Comparison of ENCODE assay signal across 24 cellular contexts in the genomic region with DNA sequence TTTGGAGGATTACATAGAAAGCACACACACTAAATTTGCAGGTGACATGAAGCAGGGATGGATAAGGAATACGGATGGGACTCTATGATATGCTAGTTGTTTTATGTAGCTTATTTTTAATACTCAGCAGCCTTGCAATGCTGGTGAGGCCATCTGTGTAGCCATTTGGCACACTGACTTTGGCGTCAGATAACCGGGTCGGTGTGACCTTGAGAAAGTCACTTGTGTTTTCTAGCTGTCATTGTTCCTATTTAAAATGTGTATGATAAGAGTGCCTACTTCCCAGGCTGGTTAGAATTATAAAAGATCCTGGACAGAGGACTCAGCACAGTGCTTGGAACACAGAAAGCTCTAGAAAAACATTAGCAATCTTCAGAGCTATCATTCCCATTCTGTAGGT.
"Had no signal": no experiment of that assay in that cellular context is flagged by ENCODE, and none has a peak within 500 bp of the region (broad histone marks: within the 10 kb centered on the region; RNA-seq: fewer than 3 reads in every experiment).

No MANE protein-coding gene starts in this region.

- H3K36me3 ChIP-seq: adrenal gland had no signal

- DNase-seq: activated CD4-positive, alpha-beta T cell treated with anti-CD3 and anti-CD28 coated beads, Interleukin-2, amount 10 ng/mL, durations not matched to agents 24 days and 14 days; activated CD4-positive, alpha-beta T cell treated with anti-CD3 and anti-CD28 coated beads, Interleukin-2, amount 50 U/mL, for 4 hours; activated CD8-positive, alpha-beta T cell treated with anti-CD3 and anti-CD28 coated beads for 36 hours; activated gamma-delta T cell treated with Interleukin-2 at 50 U/mL for 16 hours; activated naive CD4-positive, alpha-beta T cell treated with anti-CD3 and anti-CD28 coated beads for 36 hours; activated T-cell treated with anti-CD3 and anti-CD28 coated beads, Interleukin-2, amount 50 U/mL, for 4 hours; caudate nucleus; MM.1S; NCI-H1105; NCI-H1417 treated with DMSO at 0.1 percent for 48 hours; NCI-H2029; NCI-H2227 treated with DMSO at 0.1 percent for 48 hours; NCI-H446 treated with DMSO at 0.1 percent for 48 hours; NCI-H526; NCI-H748 treated with DMSO at 0.1 percent for 48 hours; NK-92 treated with Interleukin-12 subunit alpha and Interleukin-12 subunit beta, amount 100 ng/mL, for 24 hours; PC-9; SHP77; SJCRH30 had no signal

- H3K27ac ChIP-seq: adrenal gland, KMS-11, PC-9, RWPE1, SJCRH30, SK-N-MC had no signal

- H3K9me3 ChIP-seq: adrenal gland, SJCRH30 had no signal

- ATAC-seq: activated CD8-positive, alpha-beta T cell treated with anti-CD3 and anti-CD28 coated beads for 36 hours; activated naive CD4-positive, alpha-beta T cell treated with anti-CD3 and anti-CD28 coated beads, Interleukin-2, amount 50 U/mL, for 72 hours; activated T-cell treated with anti-CD3 and anti-CD28 coated beads, Interleukin-2, amount 50 U/mL, for 4 hours had no signal

- H3K27me3 ChIP-seq: adrenal gland, SJCRH30 had no signal

- H3K4me3 ChIP-seq: adrenal gland, PC-9, SJCRH30, SK-N-MC had no signal

- H3K4me1 ChIP-seq: adrenal gland, SJCRH30 had no signal
